ENCODE assay signal across 1 cellular context in the genomic region with DNA sequence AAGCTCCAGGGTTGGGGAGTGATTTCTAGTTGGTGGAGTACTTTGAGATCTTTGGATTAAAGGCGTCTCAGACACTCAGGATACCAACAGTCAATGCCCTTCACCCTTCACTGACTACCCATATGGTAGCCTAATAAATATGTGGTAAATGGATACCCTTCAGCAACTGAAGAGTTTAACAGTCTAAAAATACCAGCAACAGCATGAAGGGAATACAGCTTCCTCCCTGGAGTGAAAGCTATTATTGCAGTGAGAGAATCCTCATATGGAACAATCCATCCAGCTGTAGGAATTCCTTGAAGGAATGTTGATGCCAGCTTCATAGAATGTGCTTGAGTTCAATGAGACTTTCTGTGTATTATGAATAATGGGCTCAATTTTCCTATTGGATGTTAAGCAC.
TF ChIP-seq lines count a peak whose summit lies in the region.

No MANE protein-coding gene starts in this region.

TF ChIP-seq in IMR-90, 13 proteins besides CTCF, POLR2A, EP300 and RAD21 (continued from another document):
- TF ChIP-seq, protein P1, sequence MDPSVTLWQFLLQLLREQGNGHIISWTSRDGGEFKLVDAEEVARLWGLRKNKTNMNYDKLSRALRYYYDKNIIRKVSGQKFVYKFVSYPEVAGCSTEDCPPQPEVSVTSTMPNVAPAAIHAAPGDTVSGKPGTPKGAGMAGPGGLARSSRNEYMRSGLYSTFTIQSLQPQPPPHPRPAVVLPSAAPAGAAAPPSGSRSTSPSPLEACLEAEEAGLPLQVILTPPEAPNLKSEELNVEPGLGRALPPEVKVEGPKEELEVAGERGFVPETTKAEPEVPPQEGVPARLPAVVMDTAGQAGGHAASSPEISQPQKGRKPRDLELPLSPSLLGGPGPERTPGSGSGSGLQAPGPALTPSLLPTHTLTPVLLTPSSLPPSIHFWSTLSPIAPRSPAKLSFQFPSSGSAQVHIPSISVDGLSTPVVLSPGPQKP (IDR thresholded peaks at IDR 0.05; ENCODE audit: borderline replicate concordance, low read depth, low read length), result no peak
- TF ChIP-seq MAZ (IDR thresholded peaks at IDR 0.05; ENCODE audit: borderline replicate concordance, low read depth, low read length) (no peak), RFX5 (IDR thresholded peaks at IDR 0.05; ENCODE audit: low read depth, low read length) (no peak), BHLHE40 (IDR thresholded peaks at IDR 0.05; ENCODE audit: low read depth, low read length) (no peak), MAFK (IDR thresholded peaks at IDR 0.05; ENCODE audit: low read depth, low read length) (no peak), NFE2L2 (IDR thresholded peaks at IDR 0.05; ENCODE audit: low read depth, low read length) (no peak), CEBPB (IDR thresholded peaks at IDR 0.05; ENCODE audit: low read depth, low read length) (no peak)
